In the genomic region with DNA sequence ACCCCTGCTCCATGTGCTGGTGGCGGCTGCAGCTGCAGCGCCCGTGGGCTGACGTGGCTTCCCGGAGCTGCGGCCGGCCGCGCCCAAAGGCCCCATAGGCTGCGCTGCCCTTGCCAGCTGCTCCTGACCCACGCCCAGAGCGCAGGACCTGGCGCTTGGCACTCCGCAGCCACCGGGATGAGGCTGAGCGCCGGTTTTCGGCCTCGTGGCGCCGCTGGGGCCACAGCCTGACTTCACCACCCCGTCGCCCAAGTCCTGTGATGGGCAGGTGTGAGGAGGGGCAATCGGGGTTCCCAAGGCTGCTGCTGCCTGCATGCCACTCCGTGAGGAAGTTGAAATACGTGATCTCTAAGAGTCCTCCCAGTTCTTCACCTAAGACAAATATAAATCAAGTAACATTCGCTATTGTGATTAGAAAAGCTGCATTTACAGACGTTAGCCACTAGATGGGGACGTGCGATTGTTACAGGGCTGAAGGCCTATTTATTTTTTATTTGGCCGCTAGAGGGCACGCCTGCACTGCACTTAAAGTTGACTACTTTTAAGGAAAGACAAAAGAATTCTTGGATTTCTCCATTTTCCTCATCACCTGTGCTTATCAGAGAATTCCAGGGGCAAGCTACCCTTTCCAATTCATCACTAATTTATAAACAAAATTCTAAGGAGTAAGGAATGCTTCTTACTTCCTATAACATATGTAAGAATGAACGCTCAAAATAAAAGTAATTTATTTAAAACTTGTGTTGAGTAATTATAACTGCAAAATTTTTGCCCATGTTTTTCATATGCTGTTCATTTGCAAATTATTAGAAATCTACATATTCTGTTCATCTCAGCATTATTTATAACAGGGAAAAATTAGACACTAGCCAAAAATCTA, we compare ENCODE assay signal across 8 cellular contexts. TPM values are rescaled to one million over a fixed set of nuclear protein-coding genes. Genes with fewer than 3 reads are reported as not detected.
DNase-seq lines count a peak whose midpoint lies in the region; ATAC-seq lines count a peak whose summit lies in the region.
"Not testable (repeated sequence)": the region's sequence is repeated elsewhere in the genome, so short reads cannot be mapped to it uniquely, and the experiment has no call there.

No MANE protein-coding gene starts in this region.

- peak overlapping the region; percentile 61 to 75 (median 68) for H3K4me3 ChIP-seq in BLaER1 treated with 17β-estradiol and CSF1 and Interleukin-3, amounts not matched to agents 10 nM and 100 nM
- peak overlapping the region; percentile 61 for H3K4me3 ChIP-seq in naive thymus-derived CD4-positive, alpha-beta T cell (ENCODE audit: low read length)

- not testable (repeated sequence) for H3K9me3 ChIP-seq in BLaER1 treated with 17β-estradiol and CSF1 and Interleukin-3, amounts not matched to agents 10 nM and 100 nM (replicated peaks in 1 of 11); naive thymus-derived CD4-positive, alpha-beta T cell (ENCODE audit: control insufficient read depth in 2 of 3, low read length in 3 of 3)

- H3K9me3 Mint-ChIP-seq in T-helper 2 cell treated with Interferon-gamma antibody and Interleukin-4, amounts not matched to agents 5 μg/mL and 100 μg/mL, for 36 hours; naive thymus-derived CD4-positive, alpha-beta T cell: not testable (repeated sequence)

- H3K4me3 Mint-ChIP-seq in T-helper 2 cell treated with Interferon-gamma antibody and Interleukin-4, amounts not matched to agents 5 μg/mL and 100 μg/mL, for 36 hours: peak overlapping the region; percentile 76
- peak overlapping the region; percentile 78 to 96 (median 88) for H3K4me3 Mint-ChIP-seq in naive thymus-derived CD4-positive, alpha-beta T cell

- POLR2A ChIA-PET in naive thymus-derived CD4-positive, alpha-beta T cell (lab: Charles Lee): interaction anchor here (1.3 to 2.9 kb wide), 6 partner anchors 55 to 123 kb away, joined by 3 to 29 read pairs (median 7); a partner anchor contains a TSS

- H3K9ac ChIP-seq in BLaER1 treated with 17β-estradiol and CSF1 and Interleukin-3, amounts not matched to agents 10 nM and 100 nM: peak overlapping the region; percentile 80 to 88 (median 86)

- peak; percentile 66 for DNase-seq in T-helper 2 cell treated with Interferon-gamma antibody and Interleukin-4, amounts not matched to agents 5 μg/mL and 100 μg/mL, for 36 hours (ENCODE audit: low spot score)
- DNase-seq in amniotic epithelial cell (ENCODE audit: low read depth): peak; percentile 76
- DNase-seq in globus pallidus (ENCODE audit: low spot score): peak; percentile 90
- peak; percentile 28 to 87 (median 83) for DNase-seq in naive thymus-derived CD4-positive, alpha-beta T cell
- peak; percentile 30 for DNase-seq in stimulated activated CD8-positive, alpha-beta memory T cell treated with anti-CD3 and anti-CD28 coated beads, Interleukin-12 subunit alpha, Interleukin-12 subunit beta, amount 100 ng/mL, for 4 hours (ENCODE audit: low read depth)

- peak overlapping the region; percentile 75 to 90 (median 85); a peak in 21 of 22 replicates for H3K27ac ChIP-seq in BLaER1 treated with 17β-estradiol and CSF1 and Interleukin-3, amounts not matched to agents 10 nM and 100 nM
- H3K27ac ChIP-seq in naive thymus-derived CD4-positive, alpha-beta T cell (ENCODE audit: low read depth, low read length): peak overlapping the region; percentile 87

- not testable (repeated sequence) for H3K27me3 Mint-ChIP-seq in T-helper 2 cell treated with Interferon-gamma antibody and Interleukin-4, amounts not matched to agents 5 μg/mL and 100 μg/mL, for 36 hours (ENCODE audit: low read depth)
- H3K27me3 Mint-ChIP-seq in naive thymus-derived CD4-positive, alpha-beta T cell: peaks cover 0 to 28% (median 0%) of the 10 kb centered on the region in 5 donors

- not testable (repeated sequence) for H4K20me1 ChIP-seq in BLaER1 treated with 17β-estradiol and CSF1 and Interleukin-3, amounts not matched to agents 10 nM and 100 nM

- H3K27ac Mint-ChIP-seq in T-helper 2 cell treated with Interferon-gamma antibody and Interleukin-4, amounts not matched to agents 5 μg/mL and 100 μg/mL, for 36 hours: peak overlapping the region; percentile 94
- peak overlapping the region; percentile 72 to 96 (median 85) for H3K27ac Mint-ChIP-seq in naive thymus-derived CD4-positive, alpha-beta T cell

- H3K27me3 ChIP-seq in BLaER1 treated with 17β-estradiol and CSF1 and Interleukin-3, amounts not matched to agents 10 nM and 100 nM; naive thymus-derived CD4-positive, alpha-beta T cell (ENCODE audit: control insufficient read depth in 2 of 2, insufficient read depth in 2 of 2, low read length in 2 of 2): not testable (repeated sequence)

- not testable (repeated sequence) for H3K4me1 Mint-ChIP-seq in T-helper 2 cell treated with Interferon-gamma antibody and Interleukin-4, amounts not matched to agents 5 μg/mL and 100 μg/mL, for 36 hours (ENCODE audit: low read depth); naive thymus-derived CD4-positive, alpha-beta T cell

- ATAC-seq in GM19463 (IDR thresholded peaks at IDR 0.05; ENCODE audit: unreplicated experiment) (peak; percentile 43), HG03520 (IDR thresholded peaks at IDR 0.05; ENCODE audit: unreplicated experiment) (peak; percentile 43)
- peak; percentile 92 for ATAC-seq in naive thymus-derived CD4-positive, alpha-beta T cell

- not testable (repeated sequence) for H3K4me1 ChIP-seq in BLaER1 treated with 17β-estradiol and CSF1 and Interleukin-3, amounts not matched to agents 10 nM and 100 nM; naive thymus-derived CD4-positive, alpha-beta T cell (ENCODE audit: control insufficient read depth in 2 of 2, insufficient read depth in 2 of 2, low read length in 2 of 2)

- intact Hi-C loops in naive thymus-derived CD4-positive, alpha-beta T cell (cut with micrococcal nuclease): loop anchor here (1.0 kb wide), 4 partner anchors 55 to 158 kb away; a partner anchor contains a TSS

- H3K36me3 ChIP-seq in BLaER1 treated with 17β-estradiol and CSF1 and Interleukin-3, amounts not matched to agents 10 nM and 100 nM; naive thymus-derived CD4-positive, alpha-beta T cell (ENCODE audit: control insufficient read depth in 2 of 3, insufficient read depth in 3 of 3, low read length in 3 of 3): not testable (repeated sequence)

- CTCF ChIA-PET in naive thymus-derived CD4-positive, alpha-beta T cell (lab: Charles Lee): interaction anchor here (0.7 to 3.0 kb wide), 10 partner anchors 10 to 124 kb away, joined by 3 to 72 read pairs (median 4); a partner anchor contains a TSS

- H3K36me3 Mint-ChIP-seq in T-helper 2 cell treated with Interferon-gamma antibody and Interleukin-4, amounts not matched to agents 5 μg/mL and 100 μg/mL, for 36 hours (ENCODE audit: low read depth); naive thymus-derived CD4-positive, alpha-beta T cell: not testable (repeated sequence)

- H3K4me2 ChIP-seq in BLaER1 treated with 17β-estradiol and CSF1 and Interleukin-3, amounts not matched to agents 10 nM and 100 nM: peak overlapping the region; percentile 84 to 97 (median 94)

RNA-seq across cellular contexts. Expression of a gene that starts 1.1 kb away (rescaled TPM):
- total RNA-seq in naive thymus-derived CD4-positive, alpha-beta T cell: 10 to 100 TPM; 51.2 to 81.3 (median 70.8) TPM
- polyA plus RNA-seq in naive thymus-derived CD4-positive, alpha-beta T cell: 10 to 100 TPM; 17.1 to 21.9 TPM

RNA-seq across cellular contexts. Expression of a gene that starts 55.1 kb away (rescaled TPM):
- total RNA-seq in naive thymus-derived CD4-positive, alpha-beta T cell: 100 to 1,000 TPM; 111 to 213 (median 122) TPM
- 100 to 1,000 TPM; 225 to 385 TPM for polyA plus RNA-seq in naive thymus-derived CD4-positive, alpha-beta T cell

Comparison
In these comparisons a context has a peak if more than half of its experiments do, and no peak if none do; other contexts are left out.
1. Peak in every context shown above with its lines: DNase-seq, ATAC-seq, H3K4me3 ChIP-seq and H3K27ac ChIP-seq.
2. DNase-seq: peak in every context shown above with its lines; median percentile 90 in globus pallidus; 83 in naive thymus-derived CD4-positive, alpha-beta T cell; 76 in amniotic epithelial cell; 66 in T-helper 2 cell treated with Interferon-gamma antibody and Interleukin-4, amounts not matched to agents 5 μg/mL and 100 μg/mL, for 36 hours; 30 in stimulated activated CD8-positive, alpha-beta memory T cell treated with anti-CD3 and anti-CD28 coated beads, Interleukin-12 subunit alpha, Interleukin-12 subunit beta, amount 100 ng/mL, for 4 hours.